Comparison of ENCODE assay signal across 9 cellular contexts in the genomic region with DNA sequence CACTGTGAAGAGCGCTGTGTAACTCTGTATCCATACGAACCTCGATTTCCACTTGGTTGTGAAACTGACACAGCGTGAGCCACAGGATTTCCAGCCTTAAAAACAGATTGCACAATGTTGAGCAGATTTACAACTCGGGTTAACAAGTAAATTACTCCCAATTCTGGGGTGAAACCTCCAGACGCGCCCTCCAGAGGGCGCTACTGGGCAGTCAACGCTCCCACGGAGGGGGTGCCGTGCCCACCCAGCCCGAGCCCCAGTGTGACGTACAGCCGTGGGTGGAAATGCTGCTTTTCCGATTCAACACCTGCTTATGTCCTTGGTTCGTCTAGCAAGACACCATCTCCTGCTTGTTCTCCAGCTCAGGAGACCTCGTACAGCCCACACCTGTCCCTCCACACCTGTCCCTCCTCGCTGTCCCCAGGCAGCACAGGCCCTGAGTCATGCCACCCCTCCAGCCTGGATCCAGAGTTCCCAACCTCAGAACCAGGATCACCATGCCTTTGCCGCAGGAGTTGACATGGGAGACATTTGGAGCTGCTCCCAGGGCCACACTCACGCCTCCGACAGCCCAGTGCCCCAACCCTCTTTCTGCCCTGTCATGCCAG. TPM values are rescaled to one million over a fixed set of nuclear protein-coding genes. Genes with fewer than 3 reads are reported as not detected.
DNase-seq lines count a peak whose midpoint lies in the region; ATAC-seq and TF ChIP-seq lines count a peak whose summit lies in the region.
"Had no signal": no experiment of that assay in that cellular context is flagged by ENCODE, and none has a peak within 500 bp of the region (broad histone marks: within the 10 kb centered on the region; RNA-seq: fewer than 3 reads in every experiment).

No MANE protein-coding gene starts in this region.

- POLR2A ChIA-PET in activated CD8-positive, alpha-beta T cell treated with anti-CD3 and anti-CD28 coated beads, Interleukin-2, amount 10 ng/mL, durations not matched to agents 7 days and 5 days (lab: Charles Lee): no interaction called here

- no peak for TF ChIP-seq POLR2A in thyroid gland (IDR thresholded peaks at IDR 0.05)

- 56 to 58% methylated on average over 21 of the region's 21 CpGs for WGBS in thyroid gland, 2 donors

- H3K4me2 ChIP-seq in KMS-11: no peak overlapping the region
- no peak overlapping the region for H3K4me2 ChIP-seq in fibroblast of lung (ENCODE audit: extremely low read depth, insufficient read depth, low read length)

- H3K36me3 Mint-ChIP-seq in activated CD8-positive, alpha-beta T cell treated with anti-CD3 and anti-CD28 coated beads, Interleukin-2, amount 10 ng/mL, durations not matched to agents 7 days and 5 days (ENCODE audit: low read depth): peaks cover 8% of the 10 kb centered on the region
- H3K36me3 Mint-ChIP-seq in osteocyte (ENCODE audit: unreplicated experiment): peaks cover 18% of the 10 kb centered on the region

- H3K4me3 ChIP-seq in KMS-11 (IDR thresholded peaks at IDR 0.05; ENCODE audit: insufficient read depth, low read depth, low read length) (no peak overlapping the region), fibroblast of lung (replicated peaks in 1 of 4; ENCODE audit: control extremely low read depth in 1 of 4, insufficient read depth in 1 of 4, low read depth in 3 of 4, low read length in 4 of 4) (no peak overlapping the region), thyroid gland (replicated peaks in 1 of 3) (no peak overlapping the region)

- H3K4me1 ChIP-seq in KMS-11 (ENCODE audit: low read depth, poor library complexity, severe bottlenecking) (peaks cover under 1% of the 10 kb centered on the region), fibroblast of lung (ENCODE audit: control insufficient read depth, extremely low read depth, insufficient read depth, low read length) (no peaks in the 10 kb centered on the region), thyroid gland (peaks cover 5 to 7% of the 10 kb centered on the region in 2 donors)

- H2AFZ ChIP-seq in KMS-11 (ENCODE audit: low read depth) (no peak overlapping the region), fibroblast of lung (ENCODE audit: low read length) (no peak overlapping the region)

- peaks cover 10% of the 10 kb centered on the region; the same call in 1 of the 2 replicates for H3K36me3 ChIP-seq in KMS-11 (ENCODE audit: insufficient read depth)
- H3K36me3 ChIP-seq in fibroblast of lung (ENCODE audit: control insufficient read depth, insufficient read depth, low read length): peaks cover 26% of the 10 kb centered on the region
- peaks cover 0 to 6% of the 10 kb centered on the region in 2 donors for H3K36me3 ChIP-seq in thyroid gland

- no peak overlapping the region for H3K27ac Mint-ChIP-seq in activated CD8-positive, alpha-beta T cell treated with anti-CD3 and anti-CD28 coated beads, Interleukin-2, amount 10 ng/mL, durations not matched to agents 7 days and 5 days
- no peak overlapping the region for H3K27ac Mint-ChIP-seq in osteocyte (ENCODE audit: unreplicated experiment)

- H3K27me3 ChIP-seq in KMS-11 (ENCODE audit: insufficient read depth, low read depth): no peaks in the 10 kb centered on the region
- H3K27me3 ChIP-seq in fibroblast of lung (ENCODE audit: control insufficient read depth, insufficient read depth, low read length): no peaks in the 10 kb centered on the region
- H3K27me3 ChIP-seq in thyroid gland: no peaks in the 10 kb centered on the region

- no peak for ATAC-seq in activated CD8-positive, alpha-beta T cell treated with anti-CD3 and anti-CD28 coated beads, Interleukin-2, amount 10 ng/mL, durations not matched to agents 7 days and 5 days
- no peak for ATAC-seq in HG02571 (IDR thresholded peaks at IDR 0.05; ENCODE audit: unreplicated experiment)

- TF ChIP-seq CTCF in KMS-11 (conservative IDR thresholded peaks at IDR 0.05; ENCODE audit: low read depth, low read length) (peak; percentile 53; the same call in 1 of the 2 replicates), fibroblast of lung (conservative IDR thresholded peaks at IDR 0.05 in 1 of 2, IDR thresholded peaks at IDR 0.05 in 1 of 2; ENCODE audit: low read depth in 1 of 2, low read length in 2 of 2) (peak; percentile 65 to 68), osteocyte (IDR thresholded peaks at IDR 0.05) (peak; percentile 70), thyroid gland (IDR thresholded peaks at IDR 0.05) (peak in 3 of 6 experiments; percentile 29 to 44 (median 41))

- intact Hi-C loops in thyroid gland (cut with DNase I): no loop called here

- H3K9ac ChIP-seq in KMS-11: no peak overlapping the region
- H3K9ac ChIP-seq in fibroblast of lung (ENCODE audit: insufficient read depth, low read length): no peak overlapping the region

- no peaks in the 10 kb centered on the region for H3K9me3 Mint-ChIP-seq in activated CD8-positive, alpha-beta T cell treated with anti-CD3 and anti-CD28 coated beads, Interleukin-2, amount 10 ng/mL, durations not matched to agents 7 days and 5 days (ENCODE audit: insufficient read depth)
- H3K9me3 Mint-ChIP-seq in osteocyte (ENCODE audit: unreplicated experiment): no peaks in the 10 kb centered on the region
- H3K9me3 Mint-ChIP-seq: T-helper 1 cell treated with Interleukin-12 subunit alpha and Interleukin-12 subunit beta and Interleukin-4 antibody, amounts not matched to agents 30 μg/mL and 1 μg/mL, for 36 hours had no signal

- CTCF ChIA-PET in activated CD8-positive, alpha-beta T cell treated with anti-CD3 and anti-CD28 coated beads, Interleukin-2, amount 10 ng/mL, durations not matched to agents 7 days and 5 days (lab: Charles Lee): interaction anchor here (0.9 to 2.7 kb wide), 7 partner anchors 9 to 307 kb away, joined by 3 to 16 read pairs (median 4); no protein-coding TSS in a partner anchor

- H3K4me1 Mint-ChIP-seq in activated CD8-positive, alpha-beta T cell treated with anti-CD3 and anti-CD28 coated beads, Interleukin-2, amount 10 ng/mL, durations not matched to agents 7 days and 5 days (ENCODE audit: low read depth): no peaks in the 10 kb centered on the region
- no peaks in the 10 kb centered on the region for H3K4me1 Mint-ChIP-seq in osteocyte (ENCODE audit: unreplicated experiment)

- H3K9me3 ChIP-seq in fibroblast of lung (ENCODE audit: control insufficient read depth, insufficient read depth, low read depth, low read length): no peaks in the 10 kb centered on the region
- no peaks in the 10 kb centered on the region for H3K9me3 ChIP-seq in thyroid gland

- DNase-seq in Daoy (ENCODE audit: low read depth): peak; percentile 18
- DNase-seq in activated CD8-positive, alpha-beta T cell treated with anti-CD3 and anti-CD28 coated beads, Interleukin-2, amount 10 ng/mL, durations not matched to agents 7 days and 5 days: peak; percentile 43
- peak in 1 of 2 donors; percentile 81 for DNase-seq in fibroblast of lung (ENCODE audit: low read depth in 2 of 2)
- DNase-seq in osteocyte (ENCODE audit: extremely low spot score, unreplicated experiment): no peak
- DNase-seq in thyroid gland: no peak
- DNase-seq in DMS153 treated with DMSO at 0.1 percent for 48 hours (lab: John Stamatoyannopoulos, UW; ENCODE audit: unreplicated experiment): no peak

- H3K79me2 ChIP-seq in KMS-11 (ENCODE audit: insufficient read depth, low read depth) (no peaks in the 10 kb centered on the region), fibroblast of lung (ENCODE audit: control insufficient read depth, insufficient read depth, low read length) (no peaks in the 10 kb centered on the region)

- H4K20me1 ChIP-seq in KMS-11 (ENCODE audit: insufficient read depth) (no peaks in the 10 kb centered on the region), fibroblast of lung (ENCODE audit: control insufficient read depth, extremely low read depth, insufficient read depth, low read length) (no peaks in the 10 kb centered on the region)

- no peak overlapping the region for H3K4me3 Mint-ChIP-seq in activated CD8-positive, alpha-beta T cell treated with anti-CD3 and anti-CD28 coated beads, Interleukin-2, amount 10 ng/mL, durations not matched to agents 7 days and 5 days
- H3K4me3 Mint-ChIP-seq in osteocyte (ENCODE audit: unreplicated experiment): no peak overlapping the region
- H3K4me3 Mint-ChIP-seq: T-helper 1 cell treated with Interleukin-12 subunit alpha and Interleukin-12 subunit beta and Interleukin-4 antibody, amounts not matched to agents 30 μg/mL and 1 μg/mL, for 36 hours had no signal

- no peaks in the 10 kb centered on the region for H3K27me3 Mint-ChIP-seq in activated CD8-positive, alpha-beta T cell treated with anti-CD3 and anti-CD28 coated beads, Interleukin-2, amount 10 ng/mL, durations not matched to agents 7 days and 5 days (ENCODE audit: low read depth)
- no peaks in the 10 kb centered on the region for H3K27me3 Mint-ChIP-seq in osteocyte (ENCODE audit: unreplicated experiment)

- no peak overlapping the region for H3K27ac ChIP-seq in KMS-11
- no peak overlapping the region for H3K27ac ChIP-seq in fibroblast of lung (ENCODE audit: insufficient read depth, low read length)
- no peak overlapping the region for H3K27ac ChIP-seq in thyroid gland

RNA-seq across cellular contexts. Expression of gene SLC6A3, which starts 34.4 kb away (rescaled TPM):
- total RNA-seq in Daoy (2014; rRNA removed; shearing (Covaris generic)): not detected in 2 replicates
- not detected for total RNA-seq in activated CD8-positive, alpha-beta T cell treated with anti-CD3 and anti-CD28 coated beads, Interleukin-2, amount 10 ng/mL, durations not matched to agents 7 days and 5 days
- total RNA-seq in fibroblast of lung: not detected in 2 replicates
- polyA plus RNA-seq in fibroblast of lung: not detected in 2 replicates
- not detected in 2 replicates for polyA plus RNA-seq in fibroblast of lung (2012)
- not detected in 2 replicates for polyA minus RNA-seq in fibroblast of lung (ENCODE audit: low replicate concordance)
- total RNA-seq in osteocyte: not detected in 2 replicates
- under 1 TPM in 3 of 4 donors, not detected in 1; 0.54 to 0.67 (median 0.54) TPM for total RNA-seq in thyroid gland

RNA-seq across cellular contexts. Expression of gene LPCAT1, which starts 44.1 kb away (rescaled TPM):
- 20.9 and 22.6 TPM in 2 replicates for total RNA-seq in Daoy (2014; rRNA removed; shearing (Covaris generic))
- total RNA-seq in activated CD8-positive, alpha-beta T cell treated with anti-CD3 and anti-CD28 coated beads, Interleukin-2, amount 10 ng/mL, durations not matched to agents 7 days and 5 days: 10 to 100 TPM; 60.8 to 68.3 TPM
- total RNA-seq in fibroblast of lung (62.1 and 65.2 TPM in 2 replicates), osteocyte (37.9 and 39.9 TPM in 2 replicates), thyroid gland (10 to 100 TPM; 30.9 to 35.7 (median 33.3) TPM)
- polyA plus RNA-seq in fibroblast of lung: 50.8 and 90.7 TPM in 2 replicates
- 31.1 and 50.1 TPM in 2 replicates for polyA plus RNA-seq in fibroblast of lung (2012)
- 15.9 and 36.0 TPM in 2 replicates for polyA minus RNA-seq in fibroblast of lung (ENCODE audit: low replicate concordance)

Comparison
In these comparisons a context has a peak if more than half of its experiments do, and no peak if none do; other contexts are left out.
1. DNase-seq: peak in Daoy (single experiment) and activated CD8-positive, alpha-beta T cell treated with anti-CD3 and anti-CD28 coated beads, Interleukin-2, amount 10 ng/mL, durations not matched to agents 7 days and 5 days (single experiment); none in osteocyte (single experiment), thyroid gland (0 of 2) and DMS153 treated with DMSO at 0.1 percent for 48 hours (single experiment).